18 cellular contexts compared by ENCODE assay signal in the genomic region with DNA sequence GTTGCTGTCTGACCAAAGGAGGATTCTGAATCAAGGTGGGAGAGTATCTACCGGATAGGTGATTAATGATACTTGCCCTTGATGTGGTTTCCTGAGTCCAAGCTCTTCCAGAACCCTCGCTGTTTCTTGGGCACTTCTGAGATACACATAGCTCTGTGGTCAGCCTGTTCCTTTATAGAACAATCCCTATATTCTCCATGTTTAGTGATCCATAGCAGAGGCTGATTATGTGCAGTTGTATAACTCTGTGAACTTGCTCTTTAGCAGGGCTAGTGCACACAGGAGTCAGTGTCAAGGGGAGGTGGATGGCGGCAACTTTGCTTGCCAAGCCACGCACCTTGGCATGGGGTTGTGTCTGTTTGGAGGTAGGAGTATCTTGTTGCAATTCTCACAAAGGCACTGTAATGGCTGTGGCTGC. TPM values are rescaled to one million over a fixed set of nuclear protein-coding genes. Genes with fewer than 3 reads are reported as not detected.
A peak's percentile ranks its signal among the peaks of the same experiment; 100 is the strongest.
DNase-seq lines count a peak whose midpoint lies in the region; ATAC-seq and TF ChIP-seq lines count a peak whose summit lies in the region.
"Had no signal": no experiment of that assay in that cellular context is flagged by ENCODE, and none has a peak within 500 bp of the region (broad histone marks: within the 10 kb centered on the region; RNA-seq: fewer than 3 reads in every experiment).

No MANE protein-coding gene starts in this region.

- no peaks in the 10 kb centered on the region for H3F3A ChIP-seq in PC-3 (ENCODE audit: low read length, unreplicated experiment)

- no peaks in the 10 kb centered on the region for H3K36me3 ChIP-seq in PC-3 (ENCODE audit: low read depth, low read length)
- no peaks in the 10 kb centered on the region for H3K36me3 ChIP-seq in mammary epithelial cell (ENCODE audit: insufficient read depth, low read length)
- no peaks in the 10 kb centered on the region for H3K36me3 ChIP-seq in right lobe of liver
- H3K36me3 ChIP-seq in prostate gland: no peaks in the 10 kb centered on the region
- H3K36me3 ChIP-seq: brain microvascular endothelial cell had no signal

- intact Hi-C loops in PC-3 (cut with micrococcal nuclease): no loop called here
- intact Hi-C loops in mammary epithelial cell (cut with micrococcal nuclease): no loop called here
- intact Hi-C loops in right lobe of liver (cut with DNase I): no loop called here
- intact Hi-C loops in prostate gland (cut with DNase I): no loop called here

- H3K4me2 ChIP-seq in PC-3 (ENCODE audit: low read length) (peak overlapping the region; percentile 42; the same call in 1 of the 2 replicates), mammary epithelial cell (ENCODE audit: insufficient read depth, low read depth, low read length) (peak overlapping the region; percentile 32)

- H3K4me3 ChIP-seq in PC-3 (ENCODE audit: low read length) (no peak overlapping the region), mammary epithelial cell (replicated peaks in 1 of 3; ENCODE audit: insufficient read depth in 1 of 3, low read depth in 2 of 3, low read length in 3 of 3) (no peak overlapping the region), right lobe of liver (no peak overlapping the region), prostate gland (no peak overlapping the region)

- peaks cover 18% of the 10 kb centered on the region for H3K4me1 ChIP-seq in PC-3 (ENCODE audit: insufficient read depth, low read length)
- peaks cover 25% of the 10 kb centered on the region for H3K4me1 ChIP-seq in mammary epithelial cell (ENCODE audit: insufficient read depth, low read length)
- peaks cover 0 to 27% (median 0%) of the 10 kb centered on the region in 4 donors for H3K4me1 ChIP-seq in right lobe of liver
- no peaks in the 10 kb centered on the region for H3K4me1 ChIP-seq in prostate gland (replicated peaks)

- POLR2A ChIA-PET in PC-3 (lab: Charles Lee; ENCODE audit: unreplicated experiment): interaction anchor here (0.6 kb wide), 1 partner anchor 13 kb away, joined by 4 read pairs; no protein-coding TSS in a partner anchor

- in situ Hi-C loops in Caki2 (cut with HindIII; ENCODE audit: low pct_unique_long_range_greater_than_20kb, low sequenced_read_pairs) (no loop called here), mammary epithelial cell (cut with MboI; ENCODE audit: low sequenced_read_pairs in 2 of 2) (no loop called here)

- dilution Hi-C loops in mammary epithelial cell (cut with HindIII; ENCODE audit: low sequenced_read_pairs): no loop called here

- H3K27me3 ChIP-seq in PC-3 (ENCODE audit: low read length) (no peaks in the 10 kb centered on the region), mammary epithelial cell (ENCODE audit: insufficient read depth, low read length) (no peaks in the 10 kb centered on the region), right lobe of liver (no peaks in the 10 kb centered on the region), prostate gland (replicated peaks; ENCODE audit: insufficient read depth) (no peaks in the 10 kb centered on the region)
- H3K27me3 ChIP-seq: brain microvascular endothelial cell had no signal

- TF ChIP-seq CTCF in PC-3 (conservative IDR thresholded peaks at IDR 0.05; ENCODE audit: low read depth, low read length) (no peak), mammary epithelial cell (conservative IDR thresholded peaks at IDR 0.05 in 1 of 2, IDR thresholded peaks at IDR 0.05 in 1 of 2; ENCODE audit: extremely low read depth in 1 of 2, insufficient read depth in 1 of 2, low read depth in 1 of 2, low read length in 2 of 2) (no peak), right lobe of liver (IDR thresholded peaks at IDR 0.05) (no peak), prostate gland (IDR thresholded peaks at IDR 0.05) (no peak)

- 15% methylated on average over 4 of the region's 4 CpGs for WGBS in mammary epithelial cell (ENCODE audit: low coverage, missing lambda C conversion rate)
- 65% methylated on average over 2 of the region's 4 CpGs for WGBS in right lobe of liver (ENCODE audit: insufficient coverage, low coverage, low lambda C conversion rate, missing lambda C conversion rate)
- 65% methylated on average over 4 of the region's 4 CpGs for WGBS in prostate gland

- no peaks in the 10 kb centered on the region for H4K20me1 ChIP-seq in PC-3 (ENCODE audit: low read length)
- no peaks in the 10 kb centered on the region for H4K20me1 ChIP-seq in mammary epithelial cell (ENCODE audit: insufficient read depth, low read length)

- DNase-seq in Caki2 (ENCODE audit: low read depth) (peak; percentile 97), PC-3 (peak; percentile 82), mammary epithelial cell (peak; percentile 92), right lobe of liver (peak in 1 of 3 donors; percentile 66), substantia nigra (lab: John Stamatoyannopoulos, UW) (no peak), prostate gland (ENCODE audit: low spot score) (no peak), DMS79 (lab: John Stamatoyannopoulos, UW) (no peak)
- no peak for DNase-seq in stimulated activated CD4-positive, alpha-beta T cell treated with anti-CD3 and anti-CD28 coated beads, Interleukin-2, amount 100 ng/mL, for 24 hours
- DNase-seq: brain microvascular endothelial cell; DMS53; MV-4-11; naive B cell; NCI-H187 treated with DMSO at 0.1 percent for 48 hours; NCI-H446 treated with DMSO at 0.1 percent for 48 hours; RPMI8226; stimulated activated CD4-positive, alpha-beta T cell treated with anti-CD3 and anti-CD28 coated beads, Interleukin-1b, Interleukin-23, amount 100 ng/mL, for 48 hours; stimulated activated naive B cell treated with anti-CD40 and anti-IgM and Interleukin-4, amounts not matched to agents 10 μg/mL and 1 μg/mL and 100 μg/mL, for 72 hours had no signal

- no TSS peak for BruUV-seq in PC-3 (replicated peaks; lab: Mats Ljungman, UMichigan)
- BruUV-seq in mammary epithelial cell (replicated peaks; lab: Mats Ljungman, UMichigan): no TSS peak

- H3K9ac ChIP-seq in PC-3 (ENCODE audit: low read length) (0 out of 2 replicates have a peak overlapping the region, but pooled peaks have one; percentile 44), mammary epithelial cell (ENCODE audit: insufficient read depth, low read length) (no peak overlapping the region)

- H3K9me3 ChIP-seq in PC-3 (ENCODE audit: low read length): no peaks in the 10 kb centered on the region
- no peaks in the 10 kb centered on the region for H3K9me3 ChIP-seq in mammary epithelial cell (replicated peaks; ENCODE audit: insufficient read depth, low read length)
- no peaks in the 10 kb centered on the region for H3K9me3 ChIP-seq in right lobe of liver
- no peaks in the 10 kb centered on the region for H3K9me3 ChIP-seq in prostate gland

- H3K9me2 ChIP-seq in PC-3 (replicated peaks; ENCODE audit: low read length): no peaks in the 10 kb centered on the region

- H3K79me2 ChIP-seq in PC-3 (ENCODE audit: low read length): no peaks in the 10 kb centered on the region
- H3K79me2 ChIP-seq in mammary epithelial cell (ENCODE audit: insufficient read depth, low read length): no peaks in the 10 kb centered on the region

- CTCF ChIA-PET in PC-3 (lab: Charles Lee): interaction anchor here (0.7 kb wide), 1 partner anchor 10 kb away, joined by 3 read pairs; no protein-coding TSS in a partner anchor
- CTCF ChIA-PET in mammary epithelial cell (lab: Charles Lee; ENCODE audit: low non-redundant PET): interaction anchor here (1.0 kb wide), 1 partner anchor 49 kb away, joined by 9 read pairs; a partner anchor contains a TSS

- peak overlapping the region; percentile 84 for H3K27ac ChIP-seq in PC-3 (ENCODE audit: low read length)
- no peak overlapping the region for H3K27ac ChIP-seq in mammary epithelial cell (ENCODE audit: insufficient read depth, low read depth, low read length)
- no peak overlapping the region for H3K27ac ChIP-seq in right lobe of liver
- H3K27ac ChIP-seq in substantia nigra (ENCODE audit: low read depth, low read length, poor library complexity, severe bottlenecking): no peak overlapping the region
- H3K27ac ChIP-seq in prostate gland: no peak overlapping the region
- H3K27ac ChIP-seq: brain microvascular endothelial cell, HL-60 had no signal

- H2AFZ ChIP-seq in PC-3 (ENCODE audit: low read length) (0 out of 2 replicates have a peak overlapping the region, but pooled peaks have one; percentile 1), mammary epithelial cell (ENCODE audit: low read depth, low read length) (peak overlapping the region; percentile 69)

- peak; percentile 85 for ATAC-seq in PC-3
- peak in 3 of 4 donors; percentile 33 to 80 (median 43) for ATAC-seq in right lobe of liver
- ATAC-seq: stimulated activated naive B cell treated with anti-CD40 and anti-IgM and Interleukin-4, amounts not matched to agents 10 μg/mL and 1 μg/mL and 100 μg/mL, for 72 hours had no signal

- TF ChIP-seq POLR2A in right lobe of liver (IDR thresholded peaks at IDR 0.05): no peak
- TF ChIP-seq POLR2A in prostate gland (IDR thresholded peaks at IDR 0.05): no peak

RNA-seq across cellular contexts. Expression of a gene that starts 36.1 kb away (rescaled TPM):
- 49.3 and 50.6 TPM in 2 replicates for total RNA-seq in Caki2 (2014; rRNA removed; shearing (Covaris generic); ENCODE audit: low replicate concordance)
- total RNA-seq in PC-3 (2014; rRNA removed) (14.3 and 19.8 TPM in 2 replicates), mammary epithelial cell (100 to 1,000 TPM in 1 of 2 donors, 10 to 100 TPM in 1; 59.1 to 112 TPM), right lobe of liver (10 to 100 TPM; 10.9 to 31.8 (median 13.2) TPM), prostate gland (10 to 100 TPM in 1 of 2 donors, 1 to 10 TPM in 1; 4.8 to 17.2 TPM)
- polyA plus RNA-seq in mammary epithelial cell: 43.2 TPM
- 43.4 TPM for polyA minus RNA-seq in mammary epithelial cell

RNA-seq across cellular contexts. Expression of a gene that starts 48.9 kb away (rescaled TPM):
- total RNA-seq in Caki2 (2014; rRNA removed; shearing (Covaris generic); ENCODE audit: low replicate concordance): 27.1 and 29.2 TPM in 2 replicates
- 34.5 and 41.9 TPM in 2 replicates for total RNA-seq in PC-3 (2014; rRNA removed)
- 10 to 100 TPM; 41.3 to 58.8 TPM for total RNA-seq in mammary epithelial cell
- polyA plus RNA-seq in mammary epithelial cell: 28.5 TPM
- polyA minus RNA-seq in mammary epithelial cell: 87.8 TPM
- total RNA-seq in right lobe of liver: 10 to 100 TPM; 14.1 to 18.6 (median 17.5) TPM
- total RNA-seq in prostate gland: 10 to 100 TPM; 35.7 to 52.9 TPM

Comparison
In these comparisons a context has a peak if more than half of its experiments do, and no peak if none do; other contexts are left out.
1. DNase-seq: peak in Caki2 (single experiment), PC-3 (single experiment) and mammary epithelial cell (single experiment); none in substantia nigra (0 of 49), prostate gland (single experiment), DMS79 (single experiment) and stimulated activated CD4-positive, alpha-beta T cell treated with anti-CD3 and anti-CD28 coated beads, Interleukin-2, amount 100 ng/mL, for 24 hours (0 of 2).